In the genomic region with DNA sequence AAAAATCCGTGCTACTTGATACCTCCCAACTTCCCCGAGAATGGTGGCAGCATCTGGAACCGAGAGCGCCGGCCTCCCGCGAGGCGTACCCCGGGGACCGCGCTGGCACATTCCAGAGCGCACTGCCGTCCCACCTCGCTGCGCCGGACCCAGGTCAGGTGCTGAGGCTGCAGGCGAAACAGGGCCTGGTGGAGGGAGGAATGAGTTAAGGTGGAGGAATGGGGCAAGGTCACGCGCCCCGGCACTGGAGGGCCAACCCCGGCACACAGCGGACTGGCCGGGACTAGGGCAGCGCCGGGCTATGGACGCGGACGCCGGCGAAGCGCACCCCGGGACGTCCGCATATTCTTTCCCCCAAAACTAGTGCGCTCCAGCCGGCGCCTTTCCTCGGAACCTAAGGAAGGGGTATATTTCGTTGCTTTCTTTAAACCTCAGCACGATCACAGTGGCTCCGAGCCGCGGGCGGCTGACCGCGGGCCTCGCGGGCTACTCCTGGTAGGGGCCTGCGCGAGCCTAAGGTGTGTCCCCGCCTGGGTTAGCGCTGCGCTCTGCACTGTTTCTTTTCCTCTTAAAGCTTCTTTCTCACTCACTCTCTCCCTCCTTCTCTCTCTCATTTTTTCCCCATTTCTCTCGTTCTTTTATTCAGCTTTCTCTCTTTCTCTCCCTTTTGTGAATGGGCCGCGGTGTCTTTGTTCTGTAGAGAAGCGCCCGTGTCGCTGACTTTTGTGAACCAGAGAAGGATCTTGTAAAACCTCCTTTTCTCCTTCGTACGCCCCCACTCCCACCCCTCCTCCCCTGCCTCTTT, we compare ENCODE assay signal across 1 cellular context.
TF ChIP-seq lines count a peak whose summit lies in the region.

No MANE protein-coding gene starts in this region.

TF ChIP-seq in HepG2, 621 proteins besides CTCF, POLR2A, EP300 and RAD21 (continued from another document):
- TF ChIP-seq ZNF280D (CRISPR knock-in tag; IDR thresholded peaks at IDR 0.05) (no peak), NPAS2 (CRISPR knock-in tag; IDR thresholded peaks at IDR 0.05; ENCODE audit: borderline replicate concordance) (no peak), CENPX (CRISPR knock-in tag; IDR thresholded peaks at IDR 0.05) (no peak), SUZ12 (IDR thresholded peaks at IDR 0.05; ENCODE audit: low read depth, low read length) (no peak), NFIB (CRISPR knock-in tag; IDR thresholded peaks at IDR 0.05; ENCODE audit: borderline replicate concordance) (0 out of 2 replicates have a peak, but pooled peaks have one; percentile 34), ZNF446 (CRISPR knock-in tag; IDR thresholded peaks at IDR 0.05) (no peak)
- TF ChIP-seq, protein P1, sequence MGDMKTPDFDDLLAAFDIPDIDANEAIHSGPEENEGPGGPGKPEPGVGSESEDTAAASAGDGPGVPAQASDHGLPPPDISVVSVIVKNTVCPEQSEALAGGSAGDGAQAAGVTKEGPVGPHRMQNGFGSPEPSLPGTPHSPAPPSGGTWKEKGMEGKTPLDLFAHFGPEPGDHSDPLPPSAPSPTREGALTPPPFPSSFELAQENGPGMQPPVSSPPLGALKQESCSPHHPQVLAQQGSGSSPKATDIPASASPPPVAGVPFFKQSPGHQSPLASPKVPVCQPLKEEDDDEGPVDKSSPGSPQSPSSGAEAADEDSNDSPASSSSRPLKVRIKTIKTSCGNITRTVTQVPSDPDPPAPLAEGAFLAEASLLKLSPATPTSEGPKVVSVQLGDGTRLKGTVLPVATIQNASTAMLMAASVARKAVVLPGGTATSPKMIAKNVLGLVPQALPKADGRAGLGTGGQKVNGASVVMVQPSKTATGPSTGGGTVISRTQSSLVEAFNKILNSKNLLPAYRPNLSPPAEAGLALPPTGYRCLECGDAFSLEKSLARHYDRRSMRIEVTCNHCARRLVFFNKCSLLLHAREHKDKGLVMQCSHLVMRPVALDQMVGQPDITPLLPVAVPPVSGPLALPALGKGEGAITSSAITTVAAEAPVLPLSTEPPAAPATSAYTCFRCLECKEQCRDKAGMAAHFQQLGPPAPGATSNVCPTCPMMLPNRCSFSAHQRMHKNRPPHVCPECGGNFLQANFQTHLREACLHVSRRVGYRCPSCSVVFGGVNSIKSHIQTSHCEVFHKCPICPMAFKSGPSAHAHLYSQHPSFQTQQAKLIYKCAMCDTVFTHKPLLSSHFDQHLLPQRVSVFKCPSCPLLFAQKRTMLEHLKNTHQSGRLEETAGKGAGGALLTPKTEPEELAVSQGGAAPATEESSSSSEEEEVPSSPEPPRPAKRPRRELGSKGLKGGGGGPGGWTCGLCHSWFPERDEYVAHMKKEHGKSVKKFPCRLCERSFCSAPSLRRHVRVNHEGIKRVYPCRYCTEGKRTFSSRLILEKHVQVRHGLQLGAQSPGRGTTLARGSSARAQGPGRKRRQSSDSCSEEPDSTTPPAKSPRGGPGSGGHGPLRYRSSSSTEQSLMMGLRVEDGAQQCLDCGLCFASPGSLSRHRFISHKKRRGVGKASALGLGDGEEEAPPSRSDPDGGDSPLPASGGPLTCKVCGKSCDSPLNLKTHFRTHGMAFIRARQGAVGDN (CRISPR knock-in tag; IDR thresholded peaks at IDR 0.05): no peak
